In genomic region chr16:6616746-6617145, GRCh38 we compare ENCODE assay signal across 15 cellular contexts.
DNase-seq lines count a peak whose midpoint lies in the region; ATAC-seq and TF ChIP-seq lines count a peak whose summit lies in the region.
"Had no signal": no experiment of that assay in that cellular context is flagged by ENCODE, and none has a peak within 500 bp of the region (broad histone marks: within the 10 kb centered on the region; RNA-seq: fewer than 3 reads in every experiment).

No MANE protein-coding gene starts in this region.

- H3K4me3 ChIP-seq in prostate gland: no peak overlapping the region

- intact Hi-C loops in prostate gland (cut with DNase I) (no loop called here), left cardiac atrium (cut with DNase I) (no loop called here)

- DNase-seq in H4 (ENCODE audit: low spot score) (peak; percentile 39), M059J (ENCODE audit: low read depth) (peak; percentile 43), NCI-H526 treated with DMSO at 0.1 percent for 48 hours (lab: John Stamatoyannopoulos, UW) (peak; percentile 18), prostate gland (ENCODE audit: low spot score) (peak; percentile 76), left cardiac atrium (no peak), KBM-7 (no peak)
- DNase-seq: ACHN; BE2C; C1 segment of cervical spinal cord; Caco-2; CD4-positive, alpha-beta T cell; GOT3; H9 had no signal

- in situ Hi-C loops in KBM-7 (cut with MboI; ENCODE audit: low pct_unique_long_range_greater_than_20kb, low sequenced_read_pairs): no loop called here

- TF ChIP-seq CTCF in prostate gland (IDR thresholded peaks at IDR 0.05): no peak

- H3K27ac ChIP-seq in prostate gland: peak overlapping the region in 1 of 2 donors; percentile 51

- H3K9me3 ChIP-seq in prostate gland: no peaks in the 10 kb centered on the region
- H3K9me3 ChIP-seq: BE2C, Caco-2 had no signal

- no peaks in the 10 kb centered on the region for H3K27me3 ChIP-seq in prostate gland (replicated peaks; ENCODE audit: insufficient read depth)
- H3K27me3 ChIP-seq: BE2C had no signal

- H3K36me3 ChIP-seq in prostate gland: no peaks in the 10 kb centered on the region
- H3K36me3 ChIP-seq: BE2C had no signal

- no peaks in the 10 kb centered on the region for H3K4me1 ChIP-seq in prostate gland (replicated peaks)
- H3K4me1 ChIP-seq: BE2C, Caco-2 had no signal

- ATAC-seq in left cardiac atrium (no peak), HG02870 (IDR thresholded peaks at IDR 0.05; ENCODE audit: unreplicated experiment) (no peak)
- ATAC-seq: HepG2 had no signal

- 19% methylated on average over 6 of the region's 6 CpGs for WGBS in prostate gland

- TF ChIP-seq POLR2A in prostate gland (IDR thresholded peaks at IDR 0.05): no peak

Comparison
In these comparisons a context has a peak if more than half of its experiments do, and no peak if none do; other contexts are left out.
1. DNase-seq: peak in H4 (single experiment), M059J (single experiment), NCI-H526 treated with DMSO at 0.1 percent for 48 hours (single experiment) and prostate gland (single experiment); none in left cardiac atrium (single experiment) and KBM-7 (single experiment).